Comparison of ENCODE assay signal across 23 cellular contexts in genomic region chr17:5812590-5812989, GRCh38.
DNase-seq lines count a peak whose midpoint lies in the region; ATAC-seq and TF ChIP-seq lines count a peak whose summit lies in the region.
"Had no signal": no experiment of that assay in that cellular context is flagged by ENCODE, and none has a peak within 500 bp of the region (broad histone marks: within the 10 kb centered on the region; RNA-seq: fewer than 3 reads in every experiment).

No MANE protein-coding gene starts in this region.

- H3K9me3 ChIP-seq in heart right ventricle = peaks cover 0 to 42% (median 27%) of the 10 kb centered on the region in 11 donors
- H3K9me3 ChIP-seq: BE2C had no signal

- CTCF ChIA-PET in WTC11 (lab: Charles Lee) = interaction anchor here (1.0 to 1.4 kb wide), 3 partner anchors 11 to 256 kb away, joined by 3 to 8 read pairs (median 5); no protein-coding TSS in a partner anchor

- peaks cover 40% of the 10 kb centered on the region for H3K36me3 Mint-ChIP-seq in WTC11
- H3K36me3 Mint-ChIP-seq: CD14-positive monocyte; CD4-positive, CD25-positive, alpha-beta regulatory T cell had no signal

- no peaks in the 10 kb centered on the region for H3K36me3 ChIP-seq in heart right ventricle
- H3K36me3 ChIP-seq: BE2C, BLaER1 had no signal

- H3K27ac ChIP-seq in heart right ventricle = no peak overlapping the region
- H3K27ac ChIP-seq: BLaER1 had no signal

- WGBS in heart right ventricle, 2 donors = 86 to 88% methylated on average over 5 of the region's 5 CpGs

- H3K4me1 Mint-ChIP-seq in WTC11 = peaks cover 36% of the 10 kb centered on the region
- H3K4me1 Mint-ChIP-seq: CD14-positive monocyte; CD4-positive, alpha-beta memory T cell; CD4-positive, CD25-positive, alpha-beta regulatory T cell; CD8-positive, alpha-beta memory T cell had no signal

- intact Hi-C loops in heart right ventricle (cut with DNase I) = no loop called here

- ATAC-seq in WTC11 (no peak), GM19467 (IDR thresholded peaks at IDR 0.05; ENCODE audit: unreplicated experiment) (no peak), GM21423 (IDR thresholded peaks at IDR 0.05; ENCODE audit: unreplicated experiment) (no peak), heart right ventricle (no peak)
- ATAC-seq: GM12878 had no signal

- H3K4me1 ChIP-seq in heart right ventricle = no peaks in the 10 kb centered on the region
- H3K4me1 ChIP-seq: BE2C had no signal

- POLR2A ChIA-PET in WTC11 (lab: Charles Lee) = no interaction called here

- DNase-seq in WTC11 (ENCODE audit: low spot score) = no peak
- peak; percentile 19 for DNase-seq in islet precursor cell
- DNase-seq in heart right ventricle = no peak
- DNase-seq: 8988T; ACHN; BE2C; C1 segment of cervical spinal cord; CD4-positive, alpha-beta memory T cell; CD4-positive, CD25-positive, alpha-beta regulatory T cell; CD8-positive, alpha-beta memory T cell; COR-L47; DMS 273 treated with DMSO at 0.1 percent for 48 hours; DMS153; DMS53; DMS79; DND-41; EL; GDM1 had no signal

- H3K9me3 Mint-ChIP-seq in WTC11 = peaks cover 44% of the 10 kb centered on the region

- H3K27me3 Mint-ChIP-seq in WTC11 (ENCODE audit: low read depth) = peaks cover 7% of the 10 kb centered on the region

- no peak for TF ChIP-seq CTCF in WTC11 (IDR thresholded peaks at IDR 0.05)
- TF ChIP-seq CTCF in heart right ventricle (IDR thresholded peaks at IDR 0.05) = no peak

- H3K4me3 Mint-ChIP-seq in WTC11 = no peak overlapping the region
- H3K4me3 Mint-ChIP-seq: CD14-positive monocyte; CD4-positive, CD25-positive, alpha-beta regulatory T cell; CD8-positive, alpha-beta memory T cell had no signal

- H3K27ac Mint-ChIP-seq in WTC11 = peak overlapping the region; percentile 2; the same call in 1 of the 2 replicates
- H3K27ac Mint-ChIP-seq: CD14-positive monocyte; CD4-positive, alpha-beta memory T cell; CD4-positive, CD25-positive, alpha-beta regulatory T cell had no signal

- H3K27me3 ChIP-seq in heart right ventricle = peaks cover 0 to 42% (median 19%) of the 10 kb centered on the region in 7 donors
- H3K27me3 ChIP-seq: BE2C, BLaER1 had no signal

- no peak overlapping the region for H3K4me3 ChIP-seq in heart right ventricle
- H3K4me3 ChIP-seq: BLaER1, GM12878 had no signal

TF ChIP-seq in WTC11, 78 proteins besides CTCF, POLR2A, EP300 and RAD21 (continues in another document):
- TF ChIP-seq ZNF532 (CRISPR knock-in tag; IDR thresholded peaks at IDR 0.05; ENCODE audit: borderline replicate concordance) = no peak
- no peak for TF ChIP-seq NR1H2 (CRISPR knock-in tag; IDR thresholded peaks at IDR 0.05)
- no peak for TF ChIP-seq MLX (CRISPR knock-in tag; IDR thresholded peaks at IDR 0.05)
- no peak for TF ChIP-seq GABPB1 (CRISPR knock-in tag; IDR thresholded peaks at IDR 0.05)
- no peak for TF ChIP-seq ESRRA (CRISPR knock-in tag; IDR thresholded peaks at IDR 0.05; ENCODE audit: borderline replicate concordance)
- TF ChIP-seq ETV6 (CRISPR knock-in tag; IDR thresholded peaks at IDR 0.05) = no peak
- no peak for TF ChIP-seq NFYB (CRISPR knock-in tag; conservative IDR thresholded peaks at IDR 0.05; ENCODE audit: low read depth)
- TF ChIP-seq ZNF121 (CRISPR knock-in tag; IDR thresholded peaks at IDR 0.05) = no peak
- TF ChIP-seq SMAD4 (CRISPR knock-in tag; IDR thresholded peaks at IDR 0.05) = no peak
- no peak for TF ChIP-seq ZNF263 (CRISPR knock-in tag; IDR thresholded peaks at IDR 0.05; ENCODE audit: low read depth)
- TF ChIP-seq GRHL2 (CRISPR knock-in tag; IDR thresholded peaks at IDR 0.05; ENCODE audit: insufficient replicate concordance, severe bottlenecking) = no peak
- TF ChIP-seq ZNF671 (CRISPR knock-in tag; IDR thresholded peaks at IDR 0.05) = no peak
- TF ChIP-seq E2F4 (CRISPR knock-in tag; IDR thresholded peaks at IDR 0.05; ENCODE audit: borderline replicate concordance, low read depth) = no peak
- TF ChIP-seq PRDM15 (CRISPR knock-in tag; IDR thresholded peaks at IDR 0.05) = no peak
- no peak for TF ChIP-seq ZNF423 (CRISPR knock-in tag; IDR thresholded peaks at IDR 0.05)
- no peak for TF ChIP-seq ZNF416 (CRISPR knock-in tag; IDR thresholded peaks at IDR 0.05)
- TF ChIP-seq CDX4 (CRISPR knock-in tag; IDR thresholded peaks at IDR 0.05; ENCODE audit: borderline replicate concordance) = no peak
